ENCODE assay signal across 10 cellular contexts in genomic region chr11:61295596-61295926, GRCh38. TPM values are rescaled to one million over a fixed set of nuclear protein-coding genes. Genes with fewer than 3 reads are reported as not detected.
DNase-seq lines count a peak whose midpoint lies in the region; ATAC-seq and TF ChIP-seq lines count a peak whose summit lies in the region.
"Had no signal": no experiment of that assay in that cellular context is flagged by ENCODE, and none has a peak within 500 bp of the region (broad histone marks: within the 10 kb centered on the region; RNA-seq: fewer than 3 reads in every experiment).

No MANE protein-coding gene starts in this region.

- TF ChIP-seq RAD21 in IMR-90 (IDR thresholded peaks at IDR 0.05; ENCODE audit: low read length) = no peak

- H3K4me1 Mint-ChIP-seq in CD8-positive, alpha-beta memory T cell = peaks cover 28 to 50% (median 42%) of the 10 kb centered on the region in 3 donors

- no peak overlapping the region for H3K56ac ChIP-seq in IMR-90 (ENCODE audit: extremely low read depth, insufficient read depth, low read length)

- H4K20me1 ChIP-seq in IMR-90 (ENCODE audit: insufficient read depth, low read length) = peaks cover 13% of the 10 kb centered on the region; the same call in 1 of the 2 replicates
- H4K20me1 ChIP-seq in osteoblast (ENCODE audit: insufficient read depth, low read length) = peaks cover 3% of the 10 kb centered on the region

- H3K4ac ChIP-seq in IMR-90 (ENCODE audit: low read depth, low read length) = peak overlapping the region; percentile 36; the same call in 1 of the 2 replicates

- intact Hi-C loops in IMR-90 (cut with micrococcal nuclease) = no loop called here

- no peak overlapping the region for H3K18ac ChIP-seq in IMR-90 (ENCODE audit: low read depth, low read length)

- no peak overlapping the region for H2AK9ac ChIP-seq in IMR-90 (replicated peaks; ENCODE audit: low read depth, low read length, poor library complexity)

- H4K8ac ChIP-seq in IMR-90 (ENCODE audit: low read depth in 2 of 2, low read length in 2 of 2) = no peak overlapping the region; a peak in 1 of 4 replicates

- DNase-seq in CD8-positive, alpha-beta memory T cell = no peak
- DNase-seq in IMR-90 (no peak), osteoblast (ENCODE audit: insufficient read length, low spot score, missing footprints) (no peak), cerebellum (ENCODE audit: low spot score) (no peak), pons (ENCODE audit: low spot score) (no peak)

- H3K9ac ChIP-seq in IMR-90 (ENCODE audit: low read depth, low read length) (no peak overlapping the region), endocrine pancreas (ENCODE audit: control insufficient read depth, insufficient read depth, low read length) (peak overlapping the region; percentile 36)

- H3K4me3 Mint-ChIP-seq in CD8-positive, alpha-beta memory T cell = peak overlapping the region in 5 of 7 donors; percentile 44 to 86 (median 75)

- no peak overlapping the region for H2BK5ac ChIP-seq in IMR-90 (ENCODE audit: low read depth, low read length, poor library complexity, severe bottlenecking)

- no peaks in the 10 kb centered on the region for H3K9me3 ChIP-seq in CD8-positive, alpha-beta memory T cell (ENCODE audit: low read length)
- H3K9me3 ChIP-seq in IMR-90 (ENCODE audit: control insufficient read depth, insufficient read depth, low read length) (no peaks in the 10 kb centered on the region), endocrine pancreas (ENCODE audit: control insufficient read depth, low read length) (no peaks in the 10 kb centered on the region), osteoblast (ENCODE audit: low read depth, low read length) (no peaks in the 10 kb centered on the region)

- H2BK15ac ChIP-seq in IMR-90 (ENCODE audit: low read depth, low read length) = no peak overlapping the region

- H3K9me3 Mint-ChIP-seq in CD8-positive, alpha-beta memory T cell = no peaks in the 10 kb centered on the region
- H3K9me3 Mint-ChIP-seq: activated naive CD4-positive, alpha-beta T cell treated with anti-CD3 and anti-CD28 coated beads, Interleukin-2, amount 50 U/mL, for 72 hours had no signal

- H3K4me2 ChIP-seq in IMR-90 (ENCODE audit: low read depth, low read length) = peak overlapping the region; percentile 96; the same call in 1 of the 2 replicates
- H3K4me2 ChIP-seq in osteoblast (ENCODE audit: insufficient read depth, low read length) = peak overlapping the region; percentile 92

- peaks cover 10% of the 10 kb centered on the region for H3K36me3 ChIP-seq in CD8-positive, alpha-beta memory T cell (ENCODE audit: insufficient read depth, low read length)
- H3K36me3 ChIP-seq in IMR-90 (ENCODE audit: control insufficient read depth, insufficient read depth, low read length) (peaks cover 18% of the 10 kb centered on the region), endocrine pancreas (ENCODE audit: control insufficient read depth, insufficient read depth, low read length) (peaks cover 5% of the 10 kb centered on the region), osteoblast (ENCODE audit: insufficient read depth, low read length) (peaks cover 13% of the 10 kb centered on the region)

- H4K91ac ChIP-seq in IMR-90 (ENCODE audit: insufficient read depth, low read depth, low read length) = 0 out of 2 replicates have a peak overlapping the region, but pooled peaks have one; percentile 39

- no peak for TF ChIP-seq CTCF in IMR-90 (conservative IDR thresholded peaks at IDR 0.05; ENCODE audit: low read depth, low read length)
- TF ChIP-seq CTCF in osteoblast (IDR thresholded peaks at IDR 0.05; ENCODE audit: extremely low read depth, low read depth, low read length) = no peak

- CTCF ChIA-PET in CD8-positive, alpha-beta memory T cell (lab: Charles Lee) = no interaction called here
- CTCF ChIA-PET in IMR-90 (lab: Yijun Ruan, JAX) = interaction anchor here (2.7 kb wide), 1 partner anchor 41 kb away, joined by 7 read pairs; no protein-coding TSS in a partner anchor

- H2BK120ac ChIP-seq in IMR-90 (ENCODE audit: low read depth, low read length) = no peak overlapping the region

- H3K4me1 ChIP-seq in CD8-positive, alpha-beta memory T cell (ENCODE audit: insufficient read depth, low read length) = peaks cover 18% of the 10 kb centered on the region
- H3K4me1 ChIP-seq in IMR-90 (ENCODE audit: control insufficient read depth, insufficient read depth, low read length) = peaks cover 16% of the 10 kb centered on the region
- H3K4me1 ChIP-seq in endocrine pancreas (ENCODE audit: control insufficient read depth, insufficient read depth, low read length) = no peaks in the 10 kb centered on the region
- H3K4me1 ChIP-seq in osteoblast (ENCODE audit: insufficient read depth, low read length) = peaks cover 45% of the 10 kb centered on the region

- no peak overlapping the region for H3K27ac ChIP-seq in CD8-positive, alpha-beta memory T cell (ENCODE audit: low read depth, low read length)
- no peak overlapping the region for H3K27ac ChIP-seq in IMR-90 (ENCODE audit: insufficient read depth, low read length)
- H3K27ac ChIP-seq in osteoblast (ENCODE audit: low read depth, low read length) = peak overlapping the region; percentile 59

- peak overlapping the region; percentile 40; the same call in 1 of the 2 replicates for H3K23ac ChIP-seq in IMR-90 (ENCODE audit: low read depth, low read length)

- peaks cover 18% of the 10 kb centered on the region for H3K9me1 ChIP-seq in IMR-90 (ENCODE audit: insufficient read depth, low read length)

- H3K14ac ChIP-seq in IMR-90 (replicated peaks; ENCODE audit: low read depth, low read length) = no peak overlapping the region

- in situ Hi-C loops in IMR-90 (cut with MboI; ENCODE audit: low sequenced_read_pairs) = no loop called here

- 56% methylated on average over 5 of the region's 12 CpGs; no CpG with 5 or more reads in 1 of the 2 experiments for WGBS in IMR-90 (ENCODE audit: extremely low coverage in 2 of 2, insufficient read length in 1 of 2), 2 experiments

- H3K27me3 Mint-ChIP-seq in CD8-positive, alpha-beta memory T cell = peaks cover 11 to 13% of the 10 kb centered on the region in 2 donors

- dilution Hi-C loops in IMR-90 (cut with HindIII; ENCODE audit: low sequenced_read_pairs, unreplicated experiment) = no loop called here

- H3K36me3 Mint-ChIP-seq in CD8-positive, alpha-beta memory T cell = peaks cover 4 to 28% (median 8%) of the 10 kb centered on the region in 3 donors

- peak overlapping the region; percentile 92 for H2AFZ ChIP-seq in IMR-90 (replicated peaks; ENCODE audit: low read length, poor library complexity)
- H2AFZ ChIP-seq in osteoblast (ENCODE audit: low read length) = no peak overlapping the region

- H2BK20ac ChIP-seq in IMR-90 (ENCODE audit: low read depth, low read length) = no peak overlapping the region

- no TSS peak for BruUV-seq in IMR-90 (replicated peaks; lab: Mats Ljungman, UMichigan)

- peaks cover 4% of the 10 kb centered on the region for H3K27me3 ChIP-seq in CD8-positive, alpha-beta memory T cell (ENCODE audit: insufficient read depth, low read length, poor library complexity, severe bottlenecking)
- H3K27me3 ChIP-seq in IMR-90 (ENCODE audit: control insufficient read depth, insufficient read depth, low read length) (peaks cover 2% of the 10 kb centered on the region; the same call in 1 of the 2 replicates), endocrine pancreas (ENCODE audit: control insufficient read depth, insufficient read depth, low read length) (no peaks in the 10 kb centered on the region), osteoblast (ENCODE audit: insufficient read depth, low read length) (no peaks in the 10 kb centered on the region)

- POLR2A ChIA-PET in CD8-positive, alpha-beta memory T cell (lab: Charles Lee) = no interaction called here
- POLR2A ChIA-PET in IMR-90 (lab: Charles Lee; ENCODE audit: unreplicated experiment) = no interaction called here

- ATAC-seq in IMR-90 (ENCODE audit: low read depth) (no peak), GM18517 (IDR thresholded peaks at IDR 0.05; ENCODE audit: unreplicated experiment) (no peak), GM21825 (IDR thresholded peaks at IDR 0.05; ENCODE audit: unreplicated experiment) (no peak)

- H3K79me1 ChIP-seq in IMR-90 (ENCODE audit: low read depth in 1 of 2, low read length in 2 of 2) = peaks cover 0 to 14% of the 10 kb centered on the region in 2 experiments; a peak in 2 of 4 replicates

- H4K5ac ChIP-seq in IMR-90 (ENCODE audit: low read depth, low read length) = no peak overlapping the region; the same call in 1 of the 2 replicates

- no peak overlapping the region for H3K4me3 ChIP-seq in CD8-positive, alpha-beta memory T cell (ENCODE audit: low read length)
- H3K4me3 ChIP-seq in IMR-90 (ENCODE audit: insufficient read depth, low read depth, low read length) (no peak overlapping the region), endocrine pancreas (ENCODE audit: control insufficient read depth, insufficient read depth, low read length) (no peak overlapping the region), osteoblast (ENCODE audit: insufficient read depth, low read length) (peak overlapping the region; percentile 74)

- no peaks in the 10 kb centered on the region for H3K79me2 ChIP-seq in osteoblast (ENCODE audit: insufficient read depth, low read length)

- no peak for TF ChIP-seq POLR2A in IMR-90 (IDR thresholded peaks at IDR 0.05; ENCODE audit: low read depth, low read length)

- H2AK5ac ChIP-seq in IMR-90 (ENCODE audit: low read depth, low read length) = peak overlapping the region; percentile 51; the same call in 1 of the 2 replicates

- H3K27ac Mint-ChIP-seq in CD8-positive, alpha-beta memory T cell = no peak overlapping the region
- H3K27ac Mint-ChIP-seq: activated naive CD4-positive, alpha-beta T cell treated with anti-CD3 and anti-CD28 coated beads, Interleukin-2, amount 50 U/mL, for 72 hours had no signal

RNA-seq across cellular contexts. Expression of gene VWCE, which starts 0.4 kb away (rescaled TPM):
- 10 to 100 TPM; 11.3 to 12.4 TPM for total RNA-seq in CD8-positive, alpha-beta memory T cell
- polyA plus RNA-seq in CD8-positive, alpha-beta memory T cell = not detected
- under 0.01 and 0.28 TPM in 2 replicates for total RNA-seq in IMR-90 (2012; rRNA removed)
- 1.1 and 1.7 TPM in 2 replicates for polyA plus RNA-seq in IMR-90 (2012; rRNA removed)
- 0.37 and 0.81 TPM in 2 replicates for polyA plus RNA-seq in IMR-90 (2012; cell fraction: cytosol; rRNA removed)
- 11.2 and 17.0 TPM in 2 replicates for polyA plus RNA-seq in IMR-90 (2012; cell fraction: nucleus; rRNA removed; ENCODE audit: low replicate concordance)
- 4.7 and 6.2 TPM in 2 replicates for total RNA-seq in osteoblast
- 3.3 TPM for total RNA-seq in cerebellum

RNA-seq across cellular contexts. Expression of gene DDB1, which starts 37.3 kb away (rescaled TPM):
- total RNA-seq in CD8-positive, alpha-beta memory T cell = 100 to 1,000 TPM; 302 to 307 TPM
- polyA plus RNA-seq in CD8-positive, alpha-beta memory T cell = 120 TPM
- total RNA-seq in IMR-90 (2012; rRNA removed) (372 and 412 TPM in 2 replicates), osteoblast (330 and 331 TPM in 2 replicates), cerebellum (137 TPM)
- polyA plus RNA-seq in IMR-90 (2012; rRNA removed) = 208 and 221 TPM in 2 replicates
- polyA plus RNA-seq in IMR-90 (2012; cell fraction: cytosol; rRNA removed) = 162 and 168 TPM in 2 replicates
- polyA plus RNA-seq in IMR-90 (2012; cell fraction: nucleus; rRNA removed; ENCODE audit: low replicate concordance) = 150 and 234 TPM in 2 replicates

RNA-seq across cellular contexts. Expression of gene TKFC, which starts 37.5 kb away (rescaled TPM):
- 10 to 100 TPM; 66.8 to 72.4 TPM for total RNA-seq in CD8-positive, alpha-beta memory T cell
- 31.8 TPM for polyA plus RNA-seq in CD8-positive, alpha-beta memory T cell
- total RNA-seq in IMR-90 (2012; rRNA removed) (8.9 and 10.4 TPM in 2 replicates), osteoblast (21.8 and 30.0 TPM in 2 replicates), cerebellum (13.2 TPM)
- polyA plus RNA-seq in IMR-90 (2012; rRNA removed) = 30.8 and 33.3 TPM in 2 replicates
- polyA plus RNA-seq in IMR-90 (2012; cell fraction: cytosol; rRNA removed) = 21.8 and 34.0 TPM in 2 replicates
- 87.0 and 146 TPM in 2 replicates for polyA plus RNA-seq in IMR-90 (2012; cell fraction: nucleus; rRNA removed; ENCODE audit: low replicate concordance)

RNA-seq across cellular contexts. Expression of gene PGA5, which starts 54.6 kb away (rescaled TPM):
- total RNA-seq in CD8-positive, alpha-beta memory T cell = not detected
- polyA plus RNA-seq in CD8-positive, alpha-beta memory T cell = not detected
- total RNA-seq in IMR-90 (2012; rRNA removed) (not detected in 2 replicates), osteoblast (not detected in 2 replicates), cerebellum (not detected)
- polyA plus RNA-seq in IMR-90 (2012; rRNA removed) = 0.17 TPM in 1 of 2 replicates, not detected in the other
- 0.14 TPM in 1 of 2 replicates, not detected in the other for polyA plus RNA-seq in IMR-90 (2012; cell fraction: cytosol; rRNA removed)
- polyA plus RNA-seq in IMR-90 (2012; cell fraction: nucleus; rRNA removed; ENCODE audit: low replicate concordance) = 0.04 TPM in 1 of 2 replicates, not detected in the other
- total RNA-seq: activated naive CD4-positive, alpha-beta T cell treated with anti-CD3 and anti-CD28 coated beads, Interleukin-2, amount 50 U/mL, for 72 hours; mucosa of gallbladder had no signal
